ENCODE assay signal across 9 cellular contexts in the genomic region with DNA sequence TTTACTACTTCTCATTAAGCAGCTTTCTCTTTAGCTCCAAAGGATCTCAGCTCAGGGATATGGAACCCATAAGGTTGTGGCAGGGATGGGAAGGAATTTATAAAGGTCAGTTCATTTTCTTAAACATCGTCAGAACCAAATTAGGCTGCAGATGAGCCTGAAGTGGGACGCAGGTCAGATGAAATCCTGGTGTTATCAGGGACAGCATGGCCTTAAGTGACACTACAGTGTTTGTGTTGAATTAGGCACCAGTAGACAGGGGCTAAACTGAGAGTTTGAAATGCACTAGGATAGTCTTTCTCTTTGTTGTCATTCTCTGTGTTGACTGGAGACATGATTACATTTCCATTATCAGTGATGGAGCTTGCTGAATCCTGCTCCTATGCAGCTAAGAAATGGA. TPM values are rescaled to one million over a fixed set of nuclear protein-coding genes. Genes with fewer than 3 reads are reported as not detected.
DNase-seq lines count a peak whose midpoint lies in the region; ATAC-seq and TF ChIP-seq lines count a peak whose summit lies in the region.
"Not testable (repeated sequence)": the region's sequence is repeated elsewhere in the genome, so short reads cannot be mapped to it uniquely, and the experiment has no call there.
"Had no signal": no experiment of that assay in that cellular context is flagged by ENCODE, and none has a peak within 500 bp of the region (broad histone marks: within the 10 kb centered on the region; RNA-seq: fewer than 3 reads in every experiment).

No MANE protein-coding gene starts in this region.

- H3K27me3 ChIP-seq in CD4-positive, alpha-beta memory T cell (ENCODE audit: insufficient read depth, low read length); colonic mucosa; lung (ENCODE audit: control insufficient read depth, insufficient read depth); skeletal muscle tissue (ENCODE audit: control insufficient read depth in 3 of 3, insufficient read depth in 3 of 3, low read length in 3 of 3); uterus: not testable (repeated sequence)

- not testable (repeated sequence) for TF ChIP-seq POLR2A in uterus (IDR thresholded peaks at IDR 0.05)

- peaks cover 25 to 38% (median 32%) of the 10 kb centered on the region in 4 donors for H3K4me1 Mint-ChIP-seq in CD4-positive, alpha-beta memory T cell
- H3K4me1 Mint-ChIP-seq in activated T-helper 1 cell treated with anti-CD3 and anti-CD28 coated beads, Interleukin-12 subunit alpha, Interleukin-12 subunit beta, Interleukin-2, Interleukin-4 antibody, amounts not matched to agents 30 ng/mL and 10 ng/mL and 1 ng/mL, durations not matched to agents 14 hours and 24 hours and 36 hours (ENCODE audit: low read depth) = peaks cover 20% of the 10 kb centered on the region

- H3K36me3 ChIP-seq in CD4-positive, alpha-beta memory T cell (ENCODE audit: insufficient read depth, low read length); SK-N-MC (ENCODE audit: insufficient read depth, low read length); colonic mucosa; lung (ENCODE audit: control insufficient read depth in 2 of 2, insufficient read depth in 2 of 2, low read length in 2 of 2); skeletal muscle tissue (ENCODE audit: control insufficient read depth in 3 of 3, insufficient read depth in 3 of 3, low read length in 3 of 3); uterus: not testable (repeated sequence)

- intact Hi-C loops in CD4-positive, alpha-beta memory T cell (cut with micrococcal nuclease); activated T-helper 1 cell treated with anti-CD3 and anti-CD28 coated beads, Interleukin-12 subunit alpha, Interleukin-12 subunit beta, Interleukin-2, Interleukin-4 antibody, amounts not matched to agents 30 ng/mL and 10 ng/mL and 1 ng/mL, durations not matched to agents 14 hours and 24 hours and 36 hours (cut with micrococcal nuclease); colonic mucosa (cut with DNase I); Right ventricle myocardium superior (cut with DNase I); uterus (cut with DNase I; ENCODE audit: low total_unique reads): not testable (repeated sequence)

- peaks cover 24% of the 10 kb centered on the region for H3K4me1 ChIP-seq in CD4-positive, alpha-beta memory T cell (ENCODE audit: insufficient read depth, low read length)
- H3K4me1 ChIP-seq in colonic mucosa; lung (ENCODE audit: control insufficient read depth in 2 of 2, insufficient read depth in 2 of 2, low read length in 2 of 2); skeletal muscle tissue (ENCODE audit: control insufficient read depth in 3 of 3, insufficient read depth in 3 of 3, low read length in 3 of 3); uterus: not testable (repeated sequence)

- POLR2A ChIA-PET in CD4-positive, alpha-beta memory T cell (lab: Charles Lee; ENCODE audit: partially characterized antibody) = not testable (repeated sequence)

- H3K36me3 Mint-ChIP-seq in CD4-positive, alpha-beta memory T cell; activated T-helper 1 cell treated with anti-CD3 and anti-CD28 coated beads, Interleukin-12 subunit alpha, Interleukin-12 subunit beta, Interleukin-2, Interleukin-4 antibody, amounts not matched to agents 30 ng/mL and 10 ng/mL and 1 ng/mL, durations not matched to agents 14 hours and 24 hours and 36 hours (ENCODE audit: low read depth): not testable (repeated sequence)

- not testable (repeated sequence) for H3K9me3 ChIP-seq in CD4-positive, alpha-beta memory T cell (ENCODE audit: control insufficient read depth in 1 of 2, low read length in 2 of 2); SK-N-MC (ENCODE audit: low read depth, low read length); colonic mucosa; lung (ENCODE audit: control insufficient read depth in 2 of 2, insufficient read depth in 1 of 2, low read length in 1 of 2); skeletal muscle tissue (ENCODE audit: control insufficient read depth in 3 of 3, low read length in 3 of 3); uterus

- CTCF ChIA-PET in CD4-positive, alpha-beta memory T cell (lab: Charles Lee; ENCODE audit: partially characterized antibody) = interaction anchor here (1.0 to 1.4 kb wide), 2 partner anchors 14 to 424 kb away, joined by 4 read pairs; no protein-coding TSS in a partner anchor

- WGBS in lung, 2 donors = 7 to 28% methylated on average over 2 of the region's 2 CpGs

- peak overlapping the region; percentile 34 to 46 for H3K4me3 ChIP-seq in CD4-positive, alpha-beta memory T cell (ENCODE audit: low read length in 2 of 2)
- 0 out of 2 replicates have a peak overlapping the region, but pooled peaks have one; percentile 9 for H3K4me3 ChIP-seq in SK-N-MC
- peak overlapping the region; percentile 10 for H3K4me3 ChIP-seq in colonic mucosa
- H3K4me3 ChIP-seq in lung = peak overlapping the region; percentile 20
- peak overlapping the region; percentile 29 to 45 (median 35) for H3K4me3 ChIP-seq in skeletal muscle tissue (ENCODE audit: low read length in 3 of 3)
- peak overlapping the region; percentile 15 to 40 for H3K4me3 ChIP-seq in uterus

- not testable (repeated sequence) for DNase-seq in CD4-positive, alpha-beta memory T cell; SK-N-MC (ENCODE audit: low read depth, low spot score); activated T-helper 1 cell treated with anti-CD3 and anti-CD28 coated beads, Interleukin-12 subunit alpha, Interleukin-12 subunit beta, Interleukin-2, Interleukin-4 antibody, amounts not matched to agents 30 ng/mL and 10 ng/mL and 1 ng/mL, durations not matched to agents 14 hours and 24 hours and 36 hours (ENCODE audit: low spot score); colonic mucosa; Right ventricle myocardium superior; lung (ENCODE audit: low spot score); uterus

- peak overlapping the region; percentile 24 for H3K27ac ChIP-seq in CD4-positive, alpha-beta memory T cell (ENCODE audit: low read depth, low read length)
- not testable (repeated sequence) for H3K27ac ChIP-seq in SK-N-MC; skeletal muscle tissue (ENCODE audit: low read depth, low read length)
- H3K27ac ChIP-seq in colonic mucosa (peak overlapping the region; percentile 9), lung (ENCODE audit: low read depth in 1 of 2, low read length in 1 of 2) (peak overlapping the region; percentile 44 to 75), uterus (peak overlapping the region; percentile 76 to 82)

- not testable (repeated sequence) for TF ChIP-seq CTCF in colonic mucosa (IDR thresholded peaks at IDR 0.05); lung (IDR thresholded peaks at IDR 0.05; ENCODE audit: control extremely low read depth, extremely low read depth); uterus (IDR thresholded peaks at IDR 0.05)

- H3K4me3 Mint-ChIP-seq in CD4-positive, alpha-beta memory T cell = peak overlapping the region; percentile 83 to 96 (median 88)
- H3K4me3 Mint-ChIP-seq in activated T-helper 1 cell treated with anti-CD3 and anti-CD28 coated beads, Interleukin-12 subunit alpha, Interleukin-12 subunit beta, Interleukin-2, Interleukin-4 antibody, amounts not matched to agents 30 ng/mL and 10 ng/mL and 1 ng/mL, durations not matched to agents 14 hours and 24 hours and 36 hours = peak overlapping the region; percentile 59

- not testable (repeated sequence) for H3K27me3 Mint-ChIP-seq in CD4-positive, alpha-beta memory T cell; activated T-helper 1 cell treated with anti-CD3 and anti-CD28 coated beads, Interleukin-12 subunit alpha, Interleukin-12 subunit beta, Interleukin-2, Interleukin-4 antibody, amounts not matched to agents 30 ng/mL and 10 ng/mL and 1 ng/mL, durations not matched to agents 14 hours and 24 hours and 36 hours (ENCODE audit: insufficient read depth)

- H3K27ac Mint-ChIP-seq in CD4-positive, alpha-beta memory T cell = peak overlapping the region; percentile 61 to 89 (median 82)
- H3K27ac Mint-ChIP-seq in activated T-helper 1 cell treated with anti-CD3 and anti-CD28 coated beads, Interleukin-12 subunit alpha, Interleukin-12 subunit beta, Interleukin-2, Interleukin-4 antibody, amounts not matched to agents 30 ng/mL and 10 ng/mL and 1 ng/mL, durations not matched to agents 14 hours and 24 hours and 36 hours = not testable (repeated sequence)

- not testable (repeated sequence) for H3K9me3 Mint-ChIP-seq in CD4-positive, alpha-beta memory T cell; activated T-helper 1 cell treated with anti-CD3 and anti-CD28 coated beads, Interleukin-12 subunit alpha, Interleukin-12 subunit beta, Interleukin-2, Interleukin-4 antibody, amounts not matched to agents 30 ng/mL and 10 ng/mL and 1 ng/mL, durations not matched to agents 14 hours and 24 hours and 36 hours

- ATAC-seq in Right ventricle myocardium superior (ENCODE audit: poor library complexity) (peak; percentile 55), lung (ENCODE audit: insufficient read depth, low FRiP score) (peak; percentile 22)

- not testable (repeated sequence) for H3K9ac ChIP-seq in SK-N-MC (ENCODE audit: insufficient read length); colonic mucosa (ENCODE audit: low read depth in 2 of 2, low read length in 2 of 2)
- H3K9ac ChIP-seq in skeletal muscle tissue (ENCODE audit: low read depth in 1 of 3, low read length in 3 of 3) = peak overlapping the region in 1 of 3 donors; percentile 3

RNA-seq across cellular contexts. Expression of a gene that starts 43.9 kb away (rescaled TPM):
- total RNA-seq in CD4-positive, alpha-beta memory T cell = under 1 TPM; 0.17 to 0.23 TPM
- under 1 TPM; 0.17 to 0.30 TPM for polyA plus RNA-seq in CD4-positive, alpha-beta memory T cell
- 0.59 and 0.65 TPM in 2 replicates for total RNA-seq in activated T-helper 1 cell treated with anti-CD3 and anti-CD28 coated beads, Interleukin-12 subunit alpha, Interleukin-12 subunit beta, Interleukin-2, Interleukin-4 antibody, amounts not matched to agents 30 ng/mL and 10 ng/mL and 1 ng/mL, durations not matched to agents 14 hours and 24 hours and 36 hours
- total RNA-seq in colonic mucosa (not detected), Right ventricle myocardium superior (0.13 TPM), lung (1 to 10 TPM in 1 of 2 donors, under 1 TPM in 1; 0.98 to 1.3 TPM), skeletal muscle tissue (not detected), uterus (not detected)
- polyA plus RNA-seq in lung = 1 to 10 TPM in 1 of 2 donors, under 1 TPM in 1; 0.61 to 1.3 TPM
- total RNA-seq: H7 had no signal
